Comparison of ENCODE assay signal across 1 cellular context in genomic region chr1:108125312-108126138, GRCh38.
A peak's percentile ranks its signal among the peaks of the same experiment; 100 is the strongest.
TF ChIP-seq lines count a peak whose summit lies in the region.

No MANE protein-coding gene starts in this region.

TF ChIP-seq in HEK293, 187 proteins besides CTCF, POLR2A, EP300 and RAD21 (continued from another document and continues in another):
- TF ChIP-seq ZNF26 (tag by site-specific recombination; IDR thresholded peaks at IDR 0.05): no peak
- no peak for TF ChIP-seq ZNF843 (tag by site-specific recombination; IDR thresholded peaks at IDR 0.05)
- TF ChIP-seq ZBTB8A (tag by site-specific recombination; IDR thresholded peaks at IDR 0.05): no peak
- TF ChIP-seq ZNF157 (tag by site-specific recombination; IDR thresholded peaks at IDR 0.05): no peak
- no peak for TF ChIP-seq ZNF138 (tag by site-specific recombination; IDR thresholded peaks at IDR 0.05; ENCODE audit: borderline replicate concordance)
- TF ChIP-seq ZNF600 (tag by site-specific recombination; IDR thresholded peaks at IDR 0.05): no peak
- TF ChIP-seq ZSCAN18 (tag by site-specific recombination; IDR thresholded peaks at IDR 0.05): no peak
- TF ChIP-seq ZNF2 (tag by site-specific recombination; IDR thresholded peaks at IDR 0.05): no peak
- TF ChIP-seq ZNF274 (IDR thresholded peaks at IDR 0.05; ENCODE audit: low read length): no peak
- TF ChIP-seq ZNF274 (tag by site-specific recombination; IDR thresholded peaks at IDR 0.05; ENCODE audit: borderline replicate concordance): no peak
- no peak for TF ChIP-seq KLF10 (tag by site-specific recombination; IDR thresholded peaks at IDR 0.05)
- no peak for TF ChIP-seq ZNF140 (tag by site-specific recombination; IDR thresholded peaks at IDR 0.05)
- TF ChIP-seq ZNF48 (tag by site-specific recombination; IDR thresholded peaks at IDR 0.05): no peak
- no peak for TF ChIP-seq ZNF571 (tag by site-specific recombination; IDR thresholded peaks at IDR 0.05)
- no peak for TF ChIP-seq ZNF488 (tag by site-specific recombination; IDR thresholded peaks at IDR 0.05)
- no peak for TF ChIP-seq ZNF549 (tag by site-specific recombination; IDR thresholded peaks at IDR 0.05)
- 0 out of 2 replicates have a peak, but pooled peaks have one; percentile 43 for TF ChIP-seq ZNF366 (tag by site-specific recombination; conservative IDR thresholded peaks at IDR 0.05)
- TF ChIP-seq PRDM1 (tag by site-specific recombination; IDR thresholded peaks at IDR 0.05): peak; percentile 92
- TF ChIP-seq ZNF221 (tag by site-specific recombination; IDR thresholded peaks at IDR 0.05; ENCODE audit: borderline replicate concordance): no peak
- peak; percentile 82; the same call in 1 of the 2 replicates for TF ChIP-seq IKZF3 (tag by site-specific recombination; IDR thresholded peaks at IDR 0.05)
- TF ChIP-seq ZNF423 (tag by site-specific recombination; IDR thresholded peaks at IDR 0.05): no peak
- no peak for TF ChIP-seq HIC1 (tag by site-specific recombination; IDR thresholded peaks at IDR 0.05)
- TF ChIP-seq ZNF501 (tag by site-specific recombination; IDR thresholded peaks at IDR 0.05): no peak
- TF ChIP-seq ZFHX2 (tag by site-specific recombination; conservative IDR thresholded peaks at IDR 0.05): no peak
- 0 out of 2 replicates have a peak, but pooled peaks have one; percentile 0 for TF ChIP-seq ZBTB20 (tag by site-specific recombination; IDR thresholded peaks at IDR 0.05)
- no peak for TF ChIP-seq ZNF311 (tag by site-specific recombination; IDR thresholded peaks at IDR 0.05; ENCODE audit: borderline replicate concordance)
- no peak for TF ChIP-seq ZNF792 (tag by site-specific recombination; IDR thresholded peaks at IDR 0.05)
- 0 out of 2 replicates have a peak, but pooled peaks have one; percentile 27 for TF ChIP-seq TRIM28 (IDR thresholded peaks at IDR 0.05; ENCODE audit: borderline replicate concordance, low read length)
- TF ChIP-seq BCL6B (tag by site-specific recombination; IDR thresholded peaks at IDR 0.05): no peak
- TF ChIP-seq SP3 (tag by site-specific recombination; IDR thresholded peaks at IDR 0.05): no peak
- no peak for TF ChIP-seq BCL11A (tag by site-specific recombination; IDR thresholded peaks at IDR 0.05; ENCODE audit: low read depth)
- TF ChIP-seq HOXC10 (CRISPR knock-in tag; IDR thresholded peaks at IDR 0.05): no peak
- no peak for TF ChIP-seq SP2 (tag by site-specific recombination; IDR thresholded peaks at IDR 0.05)
- TF ChIP-seq ZNF544 (tag by site-specific recombination; IDR thresholded peaks at IDR 0.05): no peak
- no peak for TF ChIP-seq ZNF561 (tag by site-specific recombination; IDR thresholded peaks at IDR 0.05; ENCODE audit: borderline replicate concordance)
- TF ChIP-seq ZSCAN30 (tag by site-specific recombination; IDR thresholded peaks at IDR 0.05): 0 out of 2 replicates have a peak, but pooled peaks have one; percentile 61
- peak; percentile 76 for TF ChIP-seq GFI1B (tag by site-specific recombination; IDR thresholded peaks at IDR 0.05)
- TF ChIP-seq ZFP41 (tag by site-specific recombination; IDR thresholded peaks at IDR 0.05; ENCODE audit: borderline replicate concordance): no peak
- TF ChIP-seq PRDM6 (tag by site-specific recombination; IDR thresholded peaks at IDR 0.05): no peak
- TF ChIP-seq ZBTB7A (tag by site-specific recombination; IDR thresholded peaks at IDR 0.05; ENCODE audit: low read depth): no peak
- TF ChIP-seq ZNF133 (tag by site-specific recombination; IDR thresholded peaks at IDR 0.05): no peak
- TF ChIP-seq ZNF211 (tag by site-specific recombination; IDR thresholded peaks at IDR 0.05; ENCODE audit: low read depth): no peak
- no peak for TF ChIP-seq ZNF112 (tag by site-specific recombination; IDR thresholded peaks at IDR 0.05)
- TF ChIP-seq ZNF416 (tag by site-specific recombination; IDR thresholded peaks at IDR 0.05): no peak
- no peak for TF ChIP-seq OSR2 (tag by site-specific recombination; IDR thresholded peaks at IDR 0.05)
- no peak for TF ChIP-seq REST (tag by site-specific recombination; IDR thresholded peaks at IDR 0.05)
- 0 out of 2 replicates have a peak, but pooled peaks have one; percentile 9 for TF ChIP-seq ZXDB (tag by site-specific recombination; IDR thresholded peaks at IDR 0.05)
- TF ChIP-seq ZNF391 (tag by site-specific recombination; IDR thresholded peaks at IDR 0.05; ENCODE audit: borderline replicate concordance, low read depth): no peak
- TF ChIP-seq ZNF146 (tag by site-specific recombination; IDR thresholded peaks at IDR 0.05): no peak
- TF ChIP-seq ZNF214 (tag by site-specific recombination; IDR thresholded peaks at IDR 0.05; ENCODE audit: borderline replicate concordance): no peak
- no peak for TF ChIP-seq ZNF837 (tag by site-specific recombination; IDR thresholded peaks at IDR 0.05)
- TF ChIP-seq ZSCAN16 (tag by site-specific recombination; IDR thresholded peaks at IDR 0.05): no peak
- TF ChIP-seq ZNF449 (tag by site-specific recombination; IDR thresholded peaks at IDR 0.05): no peak; the same call in 1 of the 2 replicates
- peak; percentile 23; the same call in 1 of the 2 replicates for TF ChIP-seq SP7 (tag by site-specific recombination; IDR thresholded peaks at IDR 0.05)
- TF ChIP-seq ZNF223 (tag by site-specific recombination; IDR thresholded peaks at IDR 0.05): no peak
- peak; percentile 99 for TF ChIP-seq ZNF654 (tag by site-specific recombination; IDR thresholded peaks at IDR 0.05; ENCODE audit: low read depth)
